Comparison of ENCODE assay signal across 14 cellular contexts in genomic region chr11:92269021-92269420, GRCh38. TPM values are rescaled to one million over a fixed set of nuclear protein-coding genes. Genes with fewer than 3 reads are reported as not detected.
DNase-seq lines count a peak whose midpoint lies in the region; ATAC-seq, FAIRE-seq and TF ChIP-seq lines count a peak whose summit lies in the region.
"Had no signal": no experiment of that assay in that cellular context is flagged by ENCODE, and none has a peak within 500 bp of the region (broad histone marks: within the 10 kb centered on the region; RNA-seq: fewer than 3 reads in every experiment).

No MANE protein-coding gene starts in this region.

- no peaks in the 10 kb centered on the region for H3F3A ChIP-seq in GM23338 (replicated peaks; ENCODE audit: low read depth)

- peaks cover 4% of the 10 kb centered on the region for H3K27me3 Mint-ChIP-seq in GM23338 (ENCODE audit: insufficient read depth, low read depth, poor library complexity)
- H3K27me3 Mint-ChIP-seq: activated CD4-positive, alpha-beta memory T cell treated with anti-CD3 and anti-CD28 coated beads, Interleukin-2, amount 10 ng/mL, durations not matched to agents 7 days and 5 days had no signal

- H3K36me3 Mint-ChIP-seq in GM23338 (ENCODE audit: low read depth), result peaks cover 3% of the 10 kb centered on the region; the same call in 2 of the 3 replicates

- no peaks in the 10 kb centered on the region for H3K9me3 Mint-ChIP-seq in GM23338

- no peak overlapping the region; the same call in 1 of the 2 replicates for H3K27ac ChIP-seq in GM23338 (ENCODE audit: low read depth)
- H3K27ac ChIP-seq: gastrocnemius medialis had no signal

- peaks cover 85% of the 10 kb centered on the region for H3K4me1 Mint-ChIP-seq in GM23338
- H3K4me1 Mint-ChIP-seq: activated CD4-positive, alpha-beta memory T cell treated with anti-CD3 and anti-CD28 coated beads, Interleukin-2, amount 10 ng/mL, durations not matched to agents 7 days and 5 days had no signal

- H3K4me1 ChIP-seq in GM23338 (ENCODE audit: insufficient read depth), result peaks cover 55% of the 10 kb centered on the region
- H3K4me1 ChIP-seq: gastrocnemius medialis had no signal

- H3K27ac Mint-ChIP-seq in GM23338, result no peak overlapping the region
- H3K27ac Mint-ChIP-seq: activated CD4-positive, alpha-beta memory T cell treated with anti-CD3 and anti-CD28 coated beads, Interleukin-2, amount 10 ng/mL, durations not matched to agents 7 days and 5 days had no signal

- H3K4me2 ChIP-seq in GM23338, result no peak overlapping the region

- H3K79me2 ChIP-seq in GM23338 (replicated peaks; ENCODE audit: insufficient read depth), result peaks cover 95% of the 10 kb centered on the region

- H4K20me1 ChIP-seq in GM23338 (replicated peaks; ENCODE audit: insufficient read depth), result peaks cover 6% of the 10 kb centered on the region; the same call in 1 of the 2 replicates

- no peaks in the 10 kb centered on the region for H3K9me2 ChIP-seq in GM23338 (ENCODE audit: insufficient read depth)

- DNase-seq in GM23338 (ENCODE audit: low spot score) (peak; percentile 62), fibroblast of villous mesenchyme (ENCODE audit: low read depth) (peak; percentile 23), renal cortical epithelial cell (ENCODE audit: low read depth) (peak; percentile 98), SKM-1 treated with dmso at 0.1 percent for 144 hours (lab: John Stamatoyannopoulos, UW; ENCODE audit: unreplicated experiment) (no peak), GM10248 (ENCODE audit: extremely low spot score) (no peak), frontal cortex (ENCODE audit: low spot score in 2 of 2) (no peak)
- DNase-seq: activated CD4-positive, alpha-beta memory T cell treated with anti-CD3 and anti-CD28 coated beads, Interleukin-2, amount 10 ng/mL, durations not matched to agents 7 days and 5 days; gastrocnemius medialis; GDM1; NCI-H2081 treated with DMSO at 0.1 percent for 48 hours; stimulated activated naive CD8-positive, alpha-beta T cell treated with anti-CD3 and anti-CD28 coated beads, Interleukin-15, Interleukin-2, amounts not matched to agents 100 U/mL and 50 U/mL, for 24 hours had no signal

- POLR2A ChIA-PET in GM10248 (lab: Yijun Ruan, JAX), result no interaction called here

- no peak overlapping the region for H3K4me3 Mint-ChIP-seq in GM23338
- H3K4me3 Mint-ChIP-seq: activated CD4-positive, alpha-beta memory T cell treated with anti-CD3 and anti-CD28 coated beads, Interleukin-2, amount 10 ng/mL, durations not matched to agents 7 days and 5 days had no signal

- no peak for FAIRE-seq in frontal cortex (lab: Jason Lieb, UNC)
- FAIRE-seq: GM19239 had no signal

- no peak for TF ChIP-seq CTCF in GM23338 (conservative IDR thresholded peaks at IDR 0.05; ENCODE audit: low read depth in 2 of 2)
- no peak for TF ChIP-seq CTCF in fibroblast of villous mesenchyme (IDR thresholded peaks at IDR 0.05; ENCODE audit: insufficient read depth, low read depth, low read length)
- TF ChIP-seq CTCF in GM10248 (IDR thresholded peaks at IDR 0.05; ENCODE audit: control extremely low read depth, extremely low read depth, low read depth, missing control alignments), result no peak

- H2AFZ ChIP-seq in GM23338, result no peak overlapping the region

- CTCF ChIA-PET in GM10248 (lab: Yijun Ruan, JAX), result interaction anchor here (1.0 to 1.6 kb wide), 3 partner anchors 11 to 19 kb away, joined by 3 to 5 read pairs (median 3); no protein-coding TSS in a partner anchor

- H3K4me3 ChIP-seq in GM23338 (no peak overlapping the region), fibroblast of villous mesenchyme (ENCODE audit: low read depth, low read length) (no peak overlapping the region)
- H3K4me3 ChIP-seq: gastrocnemius medialis had no signal

- ATAC-seq in GM23338 (peak; percentile 18; the same call in 2 of the 3 replicates), SK-N-SH treated with all-trans-retinoic acid at 6 μM for 48 hours (peak; percentile 86), HG02571 (IDR thresholded peaks at IDR 0.05; ENCODE audit: unreplicated experiment) (no peak)
- ATAC-seq: gastrocnemius medialis; stimulated activated naive CD8-positive, alpha-beta T cell treated with anti-CD3 and anti-CD28 coated beads, Interleukin-15, Interleukin-2, amounts not matched to agents 100 U/mL and 50 U/mL, for 24 hours had no signal

- no peaks in the 10 kb centered on the region for H3K27me3 ChIP-seq in GM23338 (ENCODE audit: insufficient read depth)
- H3K27me3 ChIP-seq: gastrocnemius medialis had no signal

- no peaks in the 10 kb centered on the region for H3K36me3 ChIP-seq in GM23338 (ENCODE audit: insufficient read depth)
- H3K36me3 ChIP-seq: gastrocnemius medialis had no signal

TF ChIP-seq in GM23338, 12 proteins besides CTCF, POLR2A, EP300 and RAD21 (continues in another document):
- TF ChIP-seq EZH2 (IDR thresholded peaks at IDR 0.05; ENCODE audit: low read depth, unreplicated experiment), result no peak

TF ChIP-seq in SK-N-SH treated with all-trans-retinoic acid at 6 μM for 48 hours, 23 proteins besides CTCF, POLR2A, EP300 and RAD21:
- TF ChIP-seq ISL1 (CRISPR knock-in tag; IDR thresholded peaks at IDR 0.05) (peak; percentile 76), ZFP3 (CRISPR knock-in tag; IDR thresholded peaks at IDR 0.05) (no peak)
TF ChIP-seq in SK-N-SH treated with all-trans-retinoic acid at 6 μM for 48 hours: peak in this region for 1.

RNA-seq across cellular contexts. Expression of gene FAT3, which starts 44.4 kb away (rescaled TPM):
- 64.2 and 78.0 TPM in 2 replicates for total RNA-seq in GM23338 (2014; rRNA removed; shearing (Covaris generic))
- 7.2 and 9.0 TPM in 2 replicates for polyA plus RNA-seq in GM23338 (2016; fragmentation: Nextera tagmentation; extraction: Ambion mirVana)
- total RNA-seq in fibroblast of villous mesenchyme, result 1.9 and 6.9 TPM in 2 replicates
- 1.9 and 24.4 TPM in 2 replicates for total RNA-seq in renal cortical epithelial cell
- 151 TPM for total RNA-seq in frontal cortex
- total RNA-seq: activated CD4-positive, alpha-beta memory T cell treated with anti-CD3 and anti-CD28 coated beads, Interleukin-2, amount 10 ng/mL, durations not matched to agents 7 days and 5 days had no signal

Comparison
In these comparisons a context has a peak if more than half of its experiments do, and no peak if none do; other contexts are left out.
1. DNase-seq: peak in GM23338 (single experiment), fibroblast of villous mesenchyme (single experiment) and renal cortical epithelial cell (single experiment); none in SKM-1 treated with dmso at 0.1 percent for 144 hours (single experiment), GM10248 (single experiment) and frontal cortex (0 of 2).